In genomic region chr12:132554857-132555630, GRCh38 we compare ENCODE assay signal across 10 cellular contexts. TPM values are rescaled to one million over a fixed set of nuclear protein-coding genes. Genes with fewer than 3 reads are reported as not detected.
DNase-seq lines count a peak whose midpoint lies in the region; ATAC-seq and TF ChIP-seq lines count a peak whose summit lies in the region.
"Had no signal": no experiment of that assay in that cellular context is flagged by ENCODE, and none has a peak within 500 bp of the region (broad histone marks: within the 10 kb centered on the region; RNA-seq: fewer than 3 reads in every experiment).

No MANE protein-coding gene starts in this region.

- no peaks in the 10 kb centered on the region for H4K20me1 ChIP-seq in mammary epithelial cell (ENCODE audit: insufficient read depth, low read length)
- H4K20me1 ChIP-seq in smooth muscle cell (ENCODE audit: low read depth), result peaks cover 55% of the 10 kb centered on the region

- H2AFZ ChIP-seq in mammary epithelial cell (ENCODE audit: low read depth, low read length) (no peak overlapping the region), smooth muscle cell (ENCODE audit: low read depth) (no peak overlapping the region)

- no peaks in the 10 kb centered on the region for H3F3A ChIP-seq in smooth muscle cell (ENCODE audit: low read depth)

- no peaks in the 10 kb centered on the region for H3K4me1 ChIP-seq in mammary epithelial cell (ENCODE audit: insufficient read depth, low read length)
- peaks cover 4% of the 10 kb centered on the region for H3K4me1 ChIP-seq in smooth muscle cell (ENCODE audit: low read depth)

- CTCF ChIA-PET in mammary epithelial cell (lab: Charles Lee; ENCODE audit: low non-redundant PET), result no interaction called here

- dilution Hi-C loops in mammary epithelial cell (cut with HindIII; ENCODE audit: low sequenced_read_pairs), result loop anchor here (5.0 kb wide), 1 partner anchor 47 kb away; no protein-coding TSS in a partner anchor

- H3K9me3 ChIP-seq in mammary epithelial cell (replicated peaks; ENCODE audit: insufficient read depth, low read length), result no peaks in the 10 kb centered on the region
- no peaks in the 10 kb centered on the region for H3K9me3 ChIP-seq in smooth muscle cell (replicated peaks; ENCODE audit: low read depth)

- H3K4me3 Mint-ChIP-seq in activated T-cell treated with anti-CD3 and anti-CD28 coated beads, Interleukin-2, amount 50 U/mL, for 24 hours, result no peak overlapping the region

- no peak overlapping the region for H3K4me3 ChIP-seq in LNCaP clone FGC (ENCODE audit: low read depth, low read length)
- no peak overlapping the region for H3K4me3 ChIP-seq in mammary epithelial cell (replicated peaks in 1 of 3; ENCODE audit: insufficient read depth in 1 of 3, low read depth in 2 of 3, low read length in 3 of 3)
- no peak overlapping the region for H3K4me3 ChIP-seq in smooth muscle cell

- no peaks in the 10 kb centered on the region for H3K36me3 ChIP-seq in mammary epithelial cell (ENCODE audit: insufficient read depth, low read length)
- no peaks in the 10 kb centered on the region for H3K36me3 ChIP-seq in smooth muscle cell (ENCODE audit: low read depth)

- 94% methylated on average over 18 of the region's 53 CpGs for WGBS in mammary epithelial cell (ENCODE audit: low coverage, missing lambda C conversion rate)
- 90% methylated on average over 47 of the region's 53 CpGs for WGBS in smooth muscle cell (ENCODE audit: low lambda C conversion rate)

- H3K79me2 ChIP-seq in mammary epithelial cell (ENCODE audit: insufficient read depth, low read length) (no peaks in the 10 kb centered on the region), smooth muscle cell (ENCODE audit: low read depth) (no peaks in the 10 kb centered on the region)

- H3K9me3 Mint-ChIP-seq in activated T-cell treated with anti-CD3 and anti-CD28 coated beads, Interleukin-2, amount 50 U/mL, for 24 hours, result no peaks in the 10 kb centered on the region

- H3K27ac ChIP-seq in mammary epithelial cell (ENCODE audit: insufficient read depth, low read depth, low read length) (no peak overlapping the region), smooth muscle cell (ENCODE audit: low read depth) (no peak overlapping the region)

- H3K9ac ChIP-seq in mammary epithelial cell (ENCODE audit: insufficient read depth, low read length) (no peak overlapping the region), smooth muscle cell (ENCODE audit: low read depth) (no peak overlapping the region)

- in situ Hi-C loops in mammary epithelial cell (cut with MboI; ENCODE audit: low sequenced_read_pairs in 2 of 2), result no loop called here

- H3K4me1 Mint-ChIP-seq in activated T-cell treated with anti-CD3 and anti-CD28 coated beads, Interleukin-2, amount 50 U/mL, for 24 hours (ENCODE audit: low read depth), result peaks cover 12% of the 10 kb centered on the region

- H3K27me3 ChIP-seq in mammary epithelial cell (ENCODE audit: insufficient read depth, low read length) (no peaks in the 10 kb centered on the region), smooth muscle cell (ENCODE audit: low read depth) (peaks cover 9% of the 10 kb centered on the region)

- peaks cover 16% of the 10 kb centered on the region for H3K27me3 Mint-ChIP-seq in activated T-cell treated with anti-CD3 and anti-CD28 coated beads, Interleukin-2, amount 50 U/mL, for 24 hours

- peaks cover 17% of the 10 kb centered on the region for H3K36me3 Mint-ChIP-seq in activated T-cell treated with anti-CD3 and anti-CD28 coated beads, Interleukin-2, amount 50 U/mL, for 24 hours (ENCODE audit: low read depth)

- BruUV-seq in mammary epithelial cell (replicated peaks; lab: Mats Ljungman, UMichigan), result no TSS peak

- H3K4me2 ChIP-seq in mammary epithelial cell (ENCODE audit: insufficient read depth, low read depth, low read length) (no peak overlapping the region), smooth muscle cell (no peak overlapping the region)

- H3K27ac Mint-ChIP-seq in activated T-cell treated with anti-CD3 and anti-CD28 coated beads, Interleukin-2, amount 50 U/mL, for 24 hours, result no peak overlapping the region

- TF ChIP-seq CTCF in LNCaP clone FGC (IDR thresholded peaks at IDR 0.05; ENCODE audit: control insufficient read depth, extremely low read depth, insufficient read depth), result peak; percentile 36
- TF ChIP-seq CTCF in mammary epithelial cell (conservative IDR thresholded peaks at IDR 0.05 in 1 of 2, IDR thresholded peaks at IDR 0.05 in 1 of 2; ENCODE audit: extremely low read depth in 1 of 2, insufficient read depth in 1 of 2, low read depth in 1 of 2, low read length in 2 of 2), result peak; percentile 5 to 34
- TF ChIP-seq CTCF in smooth muscle cell (IDR thresholded peaks at IDR 0.05; ENCODE audit: borderline replicate concordance, insufficient read depth, poor library complexity, severe bottlenecking), result peak; percentile 31

- peak; percentile 49 for DNase-seq in activated T-cell treated with anti-CD3 and anti-CD28 coated beads, Interleukin-2, amount 50 U/mL, for 24 hours
- DNase-seq in activated T-cell treated with anti-CD3 and anti-CD28 coated beads for 4 hours, result no peak
- no peak for DNase-seq in LNCaP clone FGC (ENCODE audit: low read depth)
- no peak for DNase-seq in mammary epithelial cell
- DNase-seq in smooth muscle cell (lab: John Stamatoyannopoulos, UW; ENCODE audit: unreplicated experiment), result no peak
- DNase-seq in activated CD4-positive, CD25-positive, alpha-beta regulatory T cell treated with anti-CD3 and anti-CD28 coated beads, Interleukin-2, amount 50 U/mL, for 72 hours, result no peak
- DNase-seq: activated CD4-positive, CD25-positive, alpha-beta regulatory T cell; NCI-H1436 treated with DMSO at 0.1 percent for 48 hours had no signal

- ATAC-seq in GM18873 (IDR thresholded peaks at IDR 0.05; ENCODE audit: low FRiP score, unreplicated experiment) (no peak), GM19467 (IDR thresholded peaks at IDR 0.05; ENCODE audit: unreplicated experiment) (no peak)

- intact Hi-C loops in mammary epithelial cell (cut with micrococcal nuclease), result no loop called here

RNA-seq across cellular contexts. Expression of gene LRCOL1, which starts 55.3 kb away (rescaled TPM):
- total RNA-seq in mammary epithelial cell (not detected), smooth muscle cell (not detected in 2 replicates)
- polyA plus RNA-seq in mammary epithelial cell (not detected), smooth muscle cell (not detected in 2 replicates)
- polyA minus RNA-seq in mammary epithelial cell, result not detected
